1 cellular context compared by ENCODE assay signal in the genomic region with DNA sequence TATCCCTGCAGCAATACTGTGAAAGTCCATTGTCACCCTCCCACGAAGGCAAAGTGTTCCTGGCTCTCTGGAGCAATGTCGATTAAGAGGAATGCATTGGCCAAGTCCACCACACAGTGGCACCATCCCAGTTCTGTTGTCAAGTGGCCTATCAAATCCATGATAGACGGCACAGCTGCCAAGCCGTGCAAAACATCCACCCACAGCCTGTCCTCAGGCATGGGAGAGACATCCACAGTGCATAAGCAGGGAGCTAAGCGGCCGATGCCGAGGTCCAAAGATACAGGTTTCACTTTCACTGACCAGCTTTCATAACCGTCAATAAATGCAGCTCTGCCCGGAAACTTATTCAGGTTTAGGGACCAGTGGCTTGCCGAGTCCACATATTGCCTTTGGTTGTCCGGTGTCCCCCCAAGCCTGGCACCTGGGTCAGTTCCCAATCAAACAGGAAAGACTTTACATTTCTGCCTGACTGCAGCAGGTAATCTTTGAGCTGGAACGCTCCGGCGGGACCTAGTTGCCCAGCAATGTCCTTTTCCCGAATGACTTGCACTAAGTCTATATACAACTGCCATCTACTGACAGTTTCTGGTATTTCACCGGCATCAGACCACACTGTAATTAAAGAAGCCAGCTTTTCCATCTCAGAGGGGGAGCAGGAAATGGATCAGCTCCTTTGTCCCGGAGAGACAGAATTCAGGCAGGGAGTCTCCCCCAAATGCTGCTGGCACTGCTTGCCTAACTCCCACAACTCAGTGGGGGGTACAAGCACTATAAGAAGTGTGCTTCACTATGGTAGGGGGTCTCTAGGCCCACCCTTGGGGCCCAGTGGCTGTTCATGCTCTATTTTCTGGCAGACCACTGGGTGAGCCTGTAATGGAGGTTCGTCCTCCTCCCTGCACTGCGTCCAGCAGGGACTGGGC.
TF ChIP-seq lines count a peak whose summit lies in the region.

No MANE protein-coding gene starts in this region.

TF ChIP-seq in K562, 482 proteins besides CTCF, POLR2A, EP300 and RAD21 (continued from another document and continues in another):
- TF ChIP-seq, protein P1, sequence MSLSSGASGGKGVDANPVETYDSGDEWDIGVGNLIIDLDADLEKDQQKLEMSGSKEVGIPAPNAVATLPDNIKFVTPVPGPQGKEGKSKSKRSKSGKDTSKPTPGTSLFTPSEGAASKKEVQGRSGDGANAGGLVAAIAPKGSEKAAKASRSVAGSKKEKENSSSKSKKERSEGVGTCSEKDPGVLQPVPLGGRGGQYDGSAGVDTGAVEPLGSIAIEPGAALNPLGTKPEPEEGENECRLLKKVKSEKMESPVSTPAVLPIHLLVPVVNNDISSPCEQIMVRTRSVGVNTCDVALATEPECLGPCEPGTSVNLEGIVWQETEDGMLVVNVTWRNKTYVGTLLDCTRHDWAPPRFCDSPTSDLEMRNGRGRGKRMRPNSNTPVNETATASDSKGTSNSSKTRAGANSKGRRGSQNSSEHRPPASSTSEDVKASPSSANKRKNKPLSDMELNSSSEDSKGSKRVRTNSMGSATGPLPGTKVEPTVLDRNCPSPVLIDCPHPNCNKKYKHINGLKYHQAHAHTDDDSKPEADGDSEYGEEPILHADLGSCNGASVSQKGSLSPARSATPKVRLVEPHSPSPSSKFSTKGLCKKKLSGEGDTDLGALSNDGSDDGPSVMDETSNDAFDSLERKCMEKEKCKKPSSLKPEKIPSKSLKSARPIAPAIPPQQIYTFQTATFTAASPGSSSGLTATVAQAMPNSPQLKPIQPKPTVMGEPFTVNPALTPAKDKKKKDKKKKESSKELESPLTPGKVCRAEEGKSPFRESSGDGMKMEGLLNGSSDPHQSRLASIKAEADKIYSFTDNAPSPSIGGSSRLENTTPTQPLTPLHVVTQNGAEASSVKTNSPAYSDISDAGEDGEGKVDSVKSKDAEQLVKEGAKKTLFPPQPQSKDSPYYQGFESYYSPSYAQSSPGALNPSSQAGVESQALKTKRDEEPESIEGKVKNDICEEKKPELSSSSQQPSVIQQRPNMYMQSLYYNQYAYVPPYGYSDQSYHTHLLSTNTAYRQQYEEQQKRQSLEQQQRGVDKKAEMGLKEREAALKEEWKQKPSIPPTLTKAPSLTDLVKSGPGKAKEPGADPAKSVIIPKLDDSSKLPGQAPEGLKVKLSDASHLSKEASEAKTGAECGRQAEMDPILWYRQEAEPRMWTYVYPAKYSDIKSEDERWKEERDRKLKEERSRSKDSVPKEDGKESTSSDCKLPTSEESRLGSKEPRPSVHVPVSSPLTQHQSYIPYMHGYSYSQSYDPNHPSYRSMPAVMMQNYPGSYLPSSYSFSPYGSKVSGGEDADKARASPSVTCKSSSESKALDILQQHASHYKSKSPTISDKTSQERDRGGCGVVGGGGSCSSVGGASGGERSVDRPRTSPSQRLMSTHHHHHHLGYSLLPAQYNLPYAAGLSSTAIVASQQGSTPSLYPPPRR (CRISPR knock-in tag; IDR thresholded peaks at IDR 0.05; ENCODE audit: borderline replicate concordance) = peak; percentile 21; the same call in 1 of the 2 replicates
- peak; percentile 12 for TF ChIP-seq CREM (IDR thresholded peaks at IDR 0.05; ENCODE audit: low read depth)
- TF ChIP-seq, protein P2, sequence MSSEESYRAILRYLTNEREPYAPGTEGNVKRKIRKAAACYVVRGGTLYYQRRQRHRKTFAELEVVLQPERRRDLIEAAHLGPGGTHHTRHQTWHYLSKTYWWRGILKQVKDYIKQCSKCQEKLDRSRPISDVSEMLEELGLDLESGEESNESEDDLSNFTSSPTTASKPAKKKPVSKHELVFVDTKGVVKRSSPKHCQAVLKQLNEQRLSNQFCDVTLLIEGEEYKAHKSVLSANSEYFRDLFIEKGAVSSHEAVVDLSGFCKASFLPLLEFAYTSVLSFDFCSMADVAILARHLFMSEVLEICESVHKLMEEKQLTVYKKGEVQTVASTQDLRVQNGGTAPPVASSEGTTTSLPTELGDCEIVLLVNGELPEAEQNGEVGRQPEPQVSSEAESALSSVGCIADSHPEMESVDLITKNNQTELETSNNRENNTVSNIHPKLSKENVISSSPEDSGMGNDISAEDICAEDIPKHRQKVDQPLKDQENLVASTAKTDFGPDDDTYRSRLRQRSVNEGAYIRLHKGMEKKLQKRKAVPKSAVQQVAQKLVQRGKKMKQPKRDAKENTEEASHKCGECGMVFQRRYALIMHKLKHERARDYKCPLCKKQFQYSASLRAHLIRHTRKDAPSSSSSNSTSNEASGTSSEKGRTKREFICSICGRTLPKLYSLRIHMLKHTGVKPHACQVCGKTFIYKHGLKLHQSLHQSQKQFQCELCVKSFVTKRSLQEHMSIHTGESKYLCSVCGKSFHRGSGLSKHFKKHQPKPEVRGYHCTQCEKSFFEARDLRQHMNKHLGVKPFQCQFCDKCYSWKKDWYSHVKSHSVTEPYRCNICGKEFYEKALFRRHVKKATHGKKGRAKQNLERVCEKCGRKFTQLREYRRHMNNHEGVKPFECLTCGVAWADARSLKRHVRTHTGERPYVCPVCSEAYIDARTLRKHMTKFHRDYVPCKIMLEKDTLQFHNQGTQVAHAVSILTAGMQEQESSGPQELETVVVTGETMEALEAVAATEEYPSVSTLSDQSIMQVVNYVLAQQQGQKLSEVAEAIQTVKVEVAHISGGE (CRISPR knock-in tag; IDR thresholded peaks at IDR 0.05) = peak in 1 of 3 experiments; percentile 81; a peak in 2 of 6 replicates
- TF ChIP-seq NFE2 (IDR thresholded peaks at IDR 0.05; ENCODE audit: low read depth) = peak; percentile 74
- 0 out of 2 replicates have a peak, but pooled peaks have one; percentile 10 for TF ChIP-seq ZSCAN32 (CRISPR knock-in tag; IDR thresholded peaks at IDR 0.05)
- peak; percentile 82 for TF ChIP-seq ZBTB7A (IDR thresholded peaks at IDR 0.05; ENCODE audit: borderline replicate concordance, control insufficient read depth, low read depth, low read length)
- TF ChIP-seq MAZ (CRISPR knock-in tag; conservative IDR thresholded peaks at IDR 0.05 in 1 of 2, IDR thresholded peaks at IDR 0.05 in 1 of 2) = peak in 1 of 2 experiments; percentile 43; a peak in 2 of 4 replicates
- TF ChIP-seq NCOA1 (IDR thresholded peaks at IDR 0.05; ENCODE audit: low read depth) = peak; percentile 34; the same call in 1 of the 2 replicates
- TF ChIP-seq RBBP5 (IDR thresholded peaks at IDR 0.05; ENCODE audit: borderline replicate concordance, insufficient read depth, low read length, poor library complexity, severe bottlenecking) = peak; percentile 84
- peak; percentile 88 for TF ChIP-seq SMC3 (conservative IDR thresholded peaks at IDR 0.05; ENCODE audit: insufficient read depth, low read depth, low read length)
- peak; percentile 44; the same call in 1 of the 2 replicates for TF ChIP-seq POLR2AphosphoS5 (IDR thresholded peaks at IDR 0.05; ENCODE audit: control insufficient read depth, insufficient read depth, low read depth, low read length)
- TF ChIP-seq MAFF (IDR thresholded peaks at IDR 0.05; ENCODE audit: low read length) = peak; percentile 51; the same call in 1 of the 2 replicates
- TF ChIP-seq ETV1 (tag; conservative IDR thresholded peaks at IDR 0.05; ENCODE audit: low read depth) = no peak; the same call in 1 of the 2 replicates
- TF ChIP-seq, protein P3, sequence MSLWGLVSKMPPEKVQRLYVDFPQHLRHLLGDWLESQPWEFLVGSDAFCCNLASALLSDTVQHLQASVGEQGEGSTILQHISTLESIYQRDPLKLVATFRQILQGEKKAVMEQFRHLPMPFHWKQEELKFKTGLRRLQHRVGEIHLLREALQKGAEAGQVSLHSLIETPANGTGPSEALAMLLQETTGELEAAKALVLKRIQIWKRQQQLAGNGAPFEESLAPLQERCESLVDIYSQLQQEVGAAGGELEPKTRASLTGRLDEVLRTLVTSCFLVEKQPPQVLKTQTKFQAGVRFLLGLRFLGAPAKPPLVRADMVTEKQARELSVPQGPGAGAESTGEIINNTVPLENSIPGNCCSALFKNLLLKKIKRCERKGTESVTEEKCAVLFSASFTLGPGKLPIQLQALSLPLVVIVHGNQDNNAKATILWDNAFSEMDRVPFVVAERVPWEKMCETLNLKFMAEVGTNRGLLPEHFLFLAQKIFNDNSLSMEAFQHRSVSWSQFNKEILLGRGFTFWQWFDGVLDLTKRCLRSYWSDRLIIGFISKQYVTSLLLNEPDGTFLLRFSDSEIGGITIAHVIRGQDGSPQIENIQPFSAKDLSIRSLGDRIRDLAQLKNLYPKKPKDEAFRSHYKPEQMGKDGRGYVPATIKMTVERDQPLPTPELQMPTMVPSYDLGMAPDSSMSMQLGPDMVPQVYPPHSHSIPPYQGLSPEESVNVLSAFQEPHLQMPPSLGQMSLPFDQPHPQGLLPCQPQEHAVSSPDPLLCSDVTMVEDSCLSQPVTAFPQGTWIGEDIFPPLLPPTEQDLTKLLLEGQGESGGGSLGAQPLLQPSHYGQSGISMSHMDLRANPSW (CRISPR knock-in tag; IDR thresholded peaks at IDR 0.05) = 0 out of 2 replicates have a peak, but pooled peaks have one; percentile 37
- peak; percentile 69 for TF ChIP-seq EP400 (IDR thresholded peaks at IDR 0.05)
- TF ChIP-seq XRCC5 (IDR thresholded peaks at IDR 0.05; ENCODE audit: low read depth, low read length) = 0 out of 2 replicates have a peak, but pooled peaks have one; percentile 39
- TF ChIP-seq TCF3 (CRISPR knock-in tag; IDR thresholded peaks at IDR 0.05) = peak; percentile 38
- peak; percentile 56 for TF ChIP-seq MEIS2 (IDR thresholded peaks at IDR 0.05; ENCODE audit: partially characterized antibody)
- peak; percentile 81 for TF ChIP-seq CTBP1 (IDR thresholded peaks at IDR 0.05; ENCODE audit: borderline replicate concordance)
- TF ChIP-seq ATF1 (CRISPR knock-in tag; IDR thresholded peaks at IDR 0.05) = no peak
- peak; percentile 60 for TF ChIP-seq ATF1 (tag; IDR thresholded peaks at IDR 0.05)
- TF ChIP-seq, protein P4, sequence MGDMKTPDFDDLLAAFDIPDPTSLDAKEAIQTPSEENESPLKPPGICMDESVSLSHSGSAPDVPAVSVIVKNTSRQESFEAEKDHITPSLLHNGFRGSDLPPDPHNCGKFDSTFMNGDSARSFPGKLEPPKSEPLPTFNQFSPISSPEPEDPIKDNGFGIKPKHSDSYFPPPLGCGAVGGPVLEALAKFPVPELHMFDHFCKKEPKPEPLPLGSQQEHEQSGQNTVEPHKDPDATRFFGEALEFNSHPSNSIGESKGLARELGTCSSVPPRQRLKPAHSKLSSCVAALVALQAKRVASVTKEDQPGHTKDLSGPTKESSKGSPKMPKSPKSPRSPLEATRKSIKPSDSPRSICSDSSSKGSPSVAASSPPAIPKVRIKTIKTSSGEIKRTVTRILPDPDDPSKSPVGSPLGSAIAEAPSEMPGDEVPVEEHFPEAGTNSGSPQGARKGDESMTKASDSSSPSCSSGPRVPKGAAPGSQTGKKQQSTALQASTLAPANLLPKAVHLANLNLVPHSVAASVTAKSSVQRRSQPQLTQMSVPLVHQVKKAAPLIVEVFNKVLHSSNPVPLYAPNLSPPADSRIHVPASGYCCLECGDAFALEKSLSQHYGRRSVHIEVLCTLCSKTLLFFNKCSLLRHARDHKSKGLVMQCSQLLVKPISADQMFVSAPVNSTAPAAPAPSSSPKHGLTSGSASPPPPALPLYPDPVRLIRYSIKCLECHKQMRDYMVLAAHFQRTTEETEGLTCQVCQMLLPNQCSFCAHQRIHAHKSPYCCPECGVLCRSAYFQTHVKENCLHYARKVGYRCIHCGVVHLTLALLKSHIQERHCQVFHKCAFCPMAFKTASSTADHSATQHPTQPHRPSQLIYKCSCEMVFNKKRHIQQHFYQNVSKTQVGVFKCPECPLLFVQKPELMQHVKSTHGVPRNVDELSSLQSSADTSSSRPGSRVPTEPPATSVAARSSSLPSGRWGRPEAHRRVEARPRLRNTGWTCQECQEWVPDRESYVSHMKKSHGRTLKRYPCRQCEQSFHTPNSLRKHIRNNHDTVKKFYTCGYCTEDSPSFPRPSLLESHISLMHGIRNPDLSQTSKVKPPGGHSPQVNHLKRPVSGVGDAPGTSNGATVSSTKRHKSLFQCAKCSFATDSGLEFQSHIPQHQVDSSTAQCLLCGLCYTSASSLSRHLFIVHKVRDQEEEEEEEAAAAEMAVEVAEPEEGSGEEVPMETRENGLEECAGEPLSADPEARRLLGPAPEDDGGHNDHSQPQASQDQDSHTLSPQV (IDR thresholded peaks at IDR 0.05) = peak; percentile 56
- TF ChIP-seq EGR1 (conservative IDR thresholded peaks at IDR 0.05) = no peak
- TF ChIP-seq SP1 (CRISPR knock-in tag; IDR thresholded peaks at IDR 0.05) = peak; percentile 61
- 0 out of 2 replicates have a peak, but pooled peaks have one; percentile 55 for TF ChIP-seq ZNF12 (CRISPR knock-in tag; IDR thresholded peaks at IDR 0.05)
- peak in 1 of 2 experiments; percentile 39; a peak in 1 of 4 replicates for TF ChIP-seq TEAD1 (CRISPR knock-in tag; IDR thresholded peaks at IDR 0.05)
- TF ChIP-seq ZNF764 (CRISPR knock-in tag; IDR thresholded peaks at IDR 0.05; ENCODE audit: low read depth) = no peak
- TF ChIP-seq CXXC5 (CRISPR knock-in tag; IDR thresholded peaks at IDR 0.05) = peak; percentile 54
- no peak for TF ChIP-seq KAT2B (IDR thresholded peaks at IDR 0.05; ENCODE audit: low read depth, low read length)
- TF ChIP-seq, protein P5, sequence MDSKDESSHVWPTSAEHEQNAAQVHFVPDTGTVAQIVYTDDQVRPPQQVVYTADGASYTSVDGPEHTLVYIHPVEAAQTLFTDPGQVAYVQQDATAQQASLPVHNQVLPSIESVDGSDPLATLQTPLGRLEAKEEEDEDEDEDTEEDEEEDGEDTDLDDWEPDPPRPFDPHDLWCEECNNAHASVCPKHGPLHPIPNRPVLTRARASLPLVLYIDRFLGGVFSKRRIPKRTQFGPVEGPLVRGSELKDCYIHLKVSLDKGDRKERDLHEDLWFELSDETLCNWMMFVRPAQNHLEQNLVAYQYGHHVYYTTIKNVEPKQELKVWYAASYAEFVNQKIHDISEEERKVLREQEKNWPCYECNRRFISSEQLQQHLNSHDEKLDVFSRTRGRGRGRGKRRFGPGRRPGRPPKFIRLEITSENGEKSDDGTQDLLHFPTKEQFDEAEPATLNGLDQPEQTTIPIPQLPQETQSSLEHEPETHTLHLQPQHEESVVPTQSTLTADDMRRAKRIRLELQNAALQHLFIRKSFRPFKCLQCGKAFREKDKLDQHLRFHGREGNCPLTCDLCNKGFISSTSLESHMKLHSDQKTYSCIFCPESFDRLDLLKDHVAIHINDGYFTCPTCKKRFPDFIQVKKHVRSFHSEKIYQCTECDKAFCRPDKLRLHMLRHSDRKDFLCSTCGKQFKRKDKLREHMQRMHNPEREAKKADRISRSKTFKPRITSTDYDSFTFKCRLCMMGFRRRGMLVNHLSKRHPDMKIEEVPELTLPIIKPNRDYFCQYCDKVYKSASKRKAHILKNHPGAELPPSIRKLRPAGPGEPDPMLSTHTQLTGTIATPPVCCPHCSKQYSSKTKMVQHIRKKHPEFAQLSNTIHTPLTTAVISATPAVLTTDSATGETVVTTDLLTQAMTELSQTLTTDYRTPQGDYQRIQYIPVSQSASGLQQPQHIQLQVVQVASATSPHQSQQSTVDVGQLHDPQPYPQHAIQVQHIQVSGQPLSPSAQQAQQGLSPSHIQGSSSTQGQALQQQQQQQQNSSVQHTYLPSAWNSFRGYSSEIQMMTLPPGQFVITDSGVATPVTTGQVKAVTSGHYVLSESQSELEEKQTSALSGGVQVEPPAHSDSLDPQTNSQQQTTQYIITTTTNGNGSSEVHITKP (IDR thresholded peaks at IDR 0.05; ENCODE audit: partially characterized antibody) = peak; percentile 51
